Comparison of ENCODE assay signal across 8 cellular contexts in the genomic region with DNA sequence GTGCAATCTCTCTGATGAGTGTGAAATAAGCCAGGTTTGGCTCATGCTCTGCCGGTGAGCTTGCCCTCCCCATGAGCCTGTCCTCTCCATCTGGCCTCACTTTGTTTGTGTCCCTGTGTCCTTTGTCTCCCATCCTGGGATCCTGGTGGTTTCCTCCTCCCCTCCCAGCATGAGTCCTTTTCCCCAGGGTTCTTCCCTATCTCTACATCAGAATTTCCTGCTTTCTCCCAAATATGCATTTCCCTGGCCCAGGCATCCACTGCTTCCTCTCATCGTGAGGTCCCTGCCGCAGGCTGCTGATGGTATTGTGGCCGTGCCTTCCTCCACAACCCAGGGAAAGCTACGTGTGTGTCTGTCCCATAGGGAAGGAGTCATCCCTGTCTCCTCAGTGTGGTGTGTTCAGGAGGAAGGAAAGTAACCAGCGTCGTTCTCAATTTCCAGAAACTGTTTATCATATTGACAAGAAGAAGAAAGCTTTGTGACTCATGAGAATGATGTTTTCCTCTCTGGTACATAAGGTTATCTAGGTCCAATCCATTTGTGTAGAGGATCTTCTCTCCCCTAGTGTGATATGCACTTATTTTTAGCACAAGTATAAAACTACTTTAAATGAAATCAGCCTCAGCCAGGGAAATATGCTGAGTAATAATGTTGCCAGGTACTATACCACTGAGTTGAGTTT.
DNase-seq lines count a peak whose midpoint lies in the region; ATAC-seq and TF ChIP-seq lines count a peak whose summit lies in the region.
"Not testable (repeated sequence)": the region's sequence is repeated elsewhere in the genome, so short reads cannot be mapped to it uniquely, and the experiment has no call there.

No MANE protein-coding gene starts in this region.

- H3K36me3 Mint-ChIP-seq in MCF 10A (ENCODE audit: insufficient read depth, unreplicated experiment) = peaks cover 50% of the 10 kb centered on the region
- peaks cover 11% of the 10 kb centered on the region for H3K36me3 Mint-ChIP-seq in osteocyte (ENCODE audit: unreplicated experiment)

- POLR2A ChIA-PET in MCF 10A (lab: Yijun Ruan, JAX) = interaction anchor here (0.9 kb wide), 1 partner anchor 8 kb away, joined by 3 read pairs; no protein-coding TSS in a partner anchor

- TF ChIP-seq EP300 in upper lobe of left lung (IDR thresholded peaks at IDR 0.05) = peak in 3 of 4 donors; percentile 53 to 94 (median 93)

- not testable (repeated sequence) for H3K4me1 ChIP-seq in HUES64 (ENCODE audit: insufficient read depth, low read length)
- H3K4me1 ChIP-seq in upper lobe of left lung = peaks cover 7 to 21% (median 11%) of the 10 kb centered on the region in 4 donors

- TF ChIP-seq POLR2A in upper lobe of left lung (IDR thresholded peaks at IDR 0.05) = not testable (repeated sequence)

- not testable (repeated sequence) for TF ChIP-seq CTCF in MCF 10A (IDR thresholded peaks at IDR 0.05; ENCODE audit: unreplicated experiment); fibroblast of mammary gland (conservative IDR thresholded peaks at IDR 0.05; ENCODE audit: control insufficient read depth, insufficient read depth, low read depth, low read length); osteocyte (IDR thresholded peaks at IDR 0.05); upper lobe of left lung (IDR thresholded peaks at IDR 0.05)

- not testable (repeated sequence) for H3K27me3 ChIP-seq in HUES64 (ENCODE audit: insufficient read depth, low read length); upper lobe of left lung

- not testable (repeated sequence) for ATAC-seq in SK-N-SH treated with all-trans-retinoic acid at 6 μM for 48 hours; upper lobe of left lung (ENCODE audit: low FRiP score in 2 of 2)

- H3K27ac ChIP-seq in HUES64 (ENCODE audit: low read depth, low read length) (peak overlapping the region; percentile 47), upper lobe of left lung (peak overlapping the region; percentile 66 to 79 (median 75))

- not testable (repeated sequence) for H3K4me1 Mint-ChIP-seq in MCF 10A (ENCODE audit: insufficient read depth, unreplicated experiment)
- peaks cover 53% of the 10 kb centered on the region for H3K4me1 Mint-ChIP-seq in osteocyte (ENCODE audit: unreplicated experiment)

- not testable (repeated sequence) for H3K27me3 Mint-ChIP-seq in MCF 10A (ENCODE audit: insufficient read depth, unreplicated experiment); osteocyte (ENCODE audit: unreplicated experiment)

- CTCF ChIA-PET in MCF 10A (lab: Yijun Ruan, JAX) = interaction anchor here (0.7 kb wide), 1 partner anchor 278 kb away, joined by 3 read pairs; no protein-coding TSS in a partner anchor

- H3K9me3 ChIP-seq in HUES64 (ENCODE audit: insufficient read depth, low read depth, low read length); upper lobe of left lung: not testable (repeated sequence)

- H3K9ac ChIP-seq in HUES64 (ENCODE audit: low read depth, low read length) = 0 out of 2 replicates have a peak overlapping the region, but pooled peaks have one; percentile 25

- not testable (repeated sequence) for BruUV-seq in MCF 10A (replicated peaks; lab: Mats Ljungman, UMichigan)

- DNase-seq in COR-L47 (lab: John Stamatoyannopoulos, UW) (peak; percentile 9), fibroblast of mammary gland (ENCODE audit: low read depth) (peak; percentile 92), kidney tubule cell (ENCODE audit: low spot score) (peak; percentile 73)
- DNase-seq in MCF 10A (ENCODE audit: unreplicated experiment); osteocyte (ENCODE audit: extremely low spot score, unreplicated experiment); upper lobe of left lung: not testable (repeated sequence)

- not testable (repeated sequence) for H3K4me3 Mint-ChIP-seq in MCF 10A (ENCODE audit: unreplicated experiment)
- peak overlapping the region; percentile 56 for H3K4me3 Mint-ChIP-seq in osteocyte (ENCODE audit: unreplicated experiment)

- H3K9me3 Mint-ChIP-seq in MCF 10A (ENCODE audit: unreplicated experiment); osteocyte (ENCODE audit: unreplicated experiment): not testable (repeated sequence)

- H3K27ac Mint-ChIP-seq in MCF 10A (ENCODE audit: low read depth, unreplicated experiment) (peak overlapping the region; percentile 83), osteocyte (ENCODE audit: unreplicated experiment) (peak overlapping the region; percentile 94)

- peaks cover 23% of the 10 kb centered on the region for H3K36me3 ChIP-seq in HUES64 (ENCODE audit: insufficient read depth, low read length)
- not testable (repeated sequence) for H3K36me3 ChIP-seq in upper lobe of left lung

- H3K4me3 ChIP-seq in HUES64 (ENCODE audit: low read length); fibroblast of mammary gland (ENCODE audit: control insufficient read depth, low read depth, low read length); upper lobe of left lung: not testable (repeated sequence)

- intact Hi-C loops in MCF 10A (cut with micrococcal nuclease) = not testable (repeated sequence)

- 12% methylated on average over 7 of the region's 7 CpGs for WGBS in HUES64
- WGBS in upper lobe of left lung, 2 donors = 58 to 76% methylated on average over 7 of the region's 7 CpGs

TF ChIP-seq in SK-N-SH treated with all-trans-retinoic acid at 6 μM for 48 hours, 23 proteins besides CTCF, POLR2A, EP300 and RAD21:
- TF ChIP-seq RARB (CRISPR knock-in tag; IDR thresholded peaks at IDR 0.05) (0 out of 2 replicates have a peak, but pooled peaks have one; percentile 25), ISL1 (CRISPR knock-in tag; IDR thresholded peaks at IDR 0.05) (peak; percentile 77), ZC3H10 (CRISPR knock-in tag; IDR thresholded peaks at IDR 0.05) (peak; percentile 46; the same call in 1 of the 2 replicates)
- TF ChIP-seq, protein P1, sequence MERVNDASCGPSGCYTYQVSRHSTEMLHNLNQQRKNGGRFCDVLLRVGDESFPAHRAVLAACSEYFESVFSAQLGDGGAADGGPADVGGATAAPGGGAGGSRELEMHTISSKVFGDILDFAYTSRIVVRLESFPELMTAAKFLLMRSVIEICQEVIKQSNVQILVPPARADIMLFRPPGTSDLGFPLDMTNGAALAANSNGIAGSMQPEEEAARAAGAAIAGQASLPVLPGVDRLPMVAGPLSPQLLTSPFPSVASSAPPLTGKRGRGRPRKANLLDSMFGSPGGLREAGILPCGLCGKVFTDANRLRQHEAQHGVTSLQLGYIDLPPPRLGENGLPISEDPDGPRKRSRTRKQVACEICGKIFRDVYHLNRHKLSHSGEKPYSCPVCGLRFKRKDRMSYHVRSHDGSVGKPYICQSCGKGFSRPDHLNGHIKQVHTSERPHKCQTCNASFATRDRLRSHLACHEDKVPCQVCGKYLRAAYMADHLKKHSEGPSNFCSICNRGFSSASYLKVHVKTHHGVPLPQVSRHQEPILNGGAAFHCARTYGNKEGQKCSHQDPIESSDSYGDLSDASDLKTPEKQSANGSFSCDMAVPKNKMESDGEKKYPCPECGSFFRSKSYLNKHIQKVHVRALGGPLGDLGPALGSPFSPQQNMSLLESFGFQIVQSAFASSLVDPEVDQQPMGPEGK (CRISPR knock-in tag; IDR thresholded peaks at IDR 0.05; ENCODE audit: borderline replicate concordance) = 0 out of 2 replicates have a peak, but pooled peaks have one; percentile 42
